ENCODE assay signal across 10 cellular contexts in the genomic region with DNA sequence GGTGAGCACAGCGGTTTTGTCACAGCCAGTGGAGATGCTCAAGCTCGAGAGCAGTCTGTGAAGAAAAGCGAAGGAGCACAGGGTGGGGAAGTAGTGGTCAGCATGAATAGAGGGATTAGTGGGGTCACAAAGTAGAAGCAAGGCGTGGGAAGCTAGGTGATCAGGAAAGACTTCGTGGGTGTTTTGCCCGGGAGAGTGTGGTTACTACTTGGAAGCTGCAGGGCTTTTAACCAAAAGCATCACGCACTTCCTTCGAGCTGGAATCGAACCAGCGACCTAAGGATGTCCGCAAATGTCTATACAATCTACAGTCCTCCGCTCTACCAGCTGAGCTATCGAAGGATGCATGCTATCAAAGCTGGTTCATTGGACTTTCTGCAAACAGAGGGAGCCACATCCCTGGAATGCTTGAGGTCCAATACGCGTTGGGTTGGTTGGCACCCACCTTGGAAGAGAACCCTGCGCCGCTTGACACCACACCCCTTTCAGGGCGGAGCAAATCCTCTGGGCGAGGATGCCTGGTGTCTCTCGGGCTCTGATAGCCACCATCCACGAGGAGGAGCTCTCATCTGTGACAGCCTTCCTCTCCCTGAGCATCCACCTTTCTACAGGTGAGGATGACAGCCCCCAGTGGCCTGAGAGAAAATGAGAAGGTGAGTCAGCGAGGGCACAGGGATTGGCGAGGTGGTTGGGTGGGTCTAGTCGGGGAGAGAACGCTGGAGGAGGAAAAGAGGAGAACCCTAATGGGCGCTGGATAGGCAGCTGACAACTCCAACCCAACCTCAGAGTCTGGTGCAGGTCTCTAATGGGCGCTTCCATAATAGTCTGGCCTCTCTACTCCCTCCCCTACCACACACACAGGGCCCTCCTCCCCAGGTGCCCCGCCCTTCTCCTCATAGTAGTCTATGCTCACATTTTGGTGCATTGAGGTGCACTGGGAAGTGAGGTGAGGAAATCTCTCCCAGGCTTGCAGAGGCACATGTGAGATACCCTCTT. TPM values are rescaled to one million over a fixed set of nuclear protein-coding genes. Genes with fewer than 3 reads are reported as not detected.
DNase-seq lines count a peak whose midpoint lies in the region; ATAC-seq and TF ChIP-seq lines count a peak whose summit lies in the region.
"Had no signal": no experiment of that assay in that cellular context is flagged by ENCODE, and none has a peak within 500 bp of the region (broad histone marks: within the 10 kb centered on the region; RNA-seq: fewer than 3 reads in every experiment).

No MANE protein-coding gene starts in this region.

- H3K27me3 Mint-ChIP-seq in activated naive CD4-positive, alpha-beta T cell treated with anti-CD3 and anti-CD28 coated beads, Interleukin-2, amount 10 ng/mL, durations not matched to agents 7 days and 5 days = peaks cover 94% of the 10 kb centered on the region

- H3K9me3 Mint-ChIP-seq in activated naive CD4-positive, alpha-beta T cell treated with anti-CD3 and anti-CD28 coated beads, Interleukin-2, amount 10 ng/mL, durations not matched to agents 7 days and 5 days = no peaks in the 10 kb centered on the region

- peaks cover 2% of the 10 kb centered on the region for H3K36me3 Mint-ChIP-seq in activated naive CD4-positive, alpha-beta T cell treated with anti-CD3 and anti-CD28 coated beads, Interleukin-2, amount 10 ng/mL, durations not matched to agents 7 days and 5 days

- no peak overlapping the region for H3K4me3 ChIP-seq in liver (ENCODE audit: low read depth in 1 of 3, low read length in 3 of 3)

- CTCF ChIA-PET in activated naive CD4-positive, alpha-beta T cell treated with anti-CD3 and anti-CD28 coated beads, Interleukin-2, amount 10 ng/mL, durations not matched to agents 7 days and 5 days (lab: Charles Lee) = interaction anchor here (0.7 to 4.9 kb wide), 13 partner anchors 10 to 199 kb away, joined by 3 to 51 read pairs (median 5); partner anchors contain the start of genes ANG and RNASE4

- no peaks in the 10 kb centered on the region for H3K4me1 ChIP-seq in liver (ENCODE audit: control insufficient read depth in 4 of 4, insufficient read depth in 4 of 4, low read length in 3 of 4)

- peaks cover 0 to 22% (median 8%) of the 10 kb centered on the region in 4 donors for H3K27me3 ChIP-seq in liver (ENCODE audit: control insufficient read depth in 4 of 4, insufficient read depth in 4 of 4, low read length in 3 of 4)

- 30% methylated on average over 28 of the region's 28 CpGs for WGBS in liver

- H3K9ac ChIP-seq in liver (ENCODE audit: low read depth in 1 of 2, low read length in 2 of 2) = no peak overlapping the region

- TF ChIP-seq RAD21 in liver (IDR thresholded peaks at IDR 0.05) = peak; percentile 33 to 69

- H3K27ac ChIP-seq in liver (ENCODE audit: low read depth in 1 of 2, low read length in 2 of 2) = no peak overlapping the region

- ATAC-seq in GM18868 (IDR thresholded peaks at IDR 0.05; ENCODE audit: unreplicated experiment) (no peak), GM21723 (IDR thresholded peaks at IDR 0.05; ENCODE audit: unreplicated experiment) (no peak)

- no peaks in the 10 kb centered on the region for H3K36me3 ChIP-seq in liver (ENCODE audit: control insufficient read depth in 4 of 4, insufficient read depth in 3 of 4, low read depth in 1 of 4, low read length in 3 of 4)

- peaks cover 46% of the 10 kb centered on the region for H3K4me1 Mint-ChIP-seq in activated naive CD4-positive, alpha-beta T cell treated with anti-CD3 and anti-CD28 coated beads, Interleukin-2, amount 10 ng/mL, durations not matched to agents 7 days and 5 days

- no peaks in the 10 kb centered on the region for H3K9me3 ChIP-seq in liver (ENCODE audit: control insufficient read depth in 4 of 4, low read length in 3 of 4)

- TF ChIP-seq CTCF in liver (IDR thresholded peaks at IDR 0.05; ENCODE audit: low read depth, low read length, missing input control) = peak; percentile 22

- DNase-seq in G401 (ENCODE audit: low spot score) = peak; percentile 20
- DNase-seq in HuH-7 (ENCODE audit: low spot score) = peak; percentile 36
- peak; percentile 44 for DNase-seq in activated naive CD4-positive, alpha-beta T cell treated with anti-CD3 and anti-CD28 coated beads, Interleukin-2, amount 10 ng/mL, durations not matched to agents 7 days and 5 days
- DNase-seq in effector CD8-positive, alpha-beta T cell (lab: John Stamatoyannopoulos, UW) = no peak
- DNase-seq in NCI-H2196 (lab: John Stamatoyannopoulos, UW; ENCODE audit: unreplicated experiment) = no peak
- DNase-seq: hypothalamus, NCI-H1417 treated with DMSO at 0.1 percent for 48 hours had no signal

- no peak overlapping the region for H3K27ac Mint-ChIP-seq in activated naive CD4-positive, alpha-beta T cell treated with anti-CD3 and anti-CD28 coated beads, Interleukin-2, amount 10 ng/mL, durations not matched to agents 7 days and 5 days

- H3K4me3 Mint-ChIP-seq in activated naive CD4-positive, alpha-beta T cell treated with anti-CD3 and anti-CD28 coated beads, Interleukin-2, amount 10 ng/mL, durations not matched to agents 7 days and 5 days = no peak overlapping the region

- in situ Hi-C loops in G401 (cut with HindIII; ENCODE audit: low sequenced_read_pairs) = no loop called here

TF ChIP-seq in liver, 16 proteins besides CTCF, POLR2A, EP300 and RAD21:
- TF ChIP-seq HNF4G (IDR thresholded peaks at IDR 0.05) (no peak), FOXA1 (IDR thresholded peaks at IDR 0.05) (no peak), GABPA (IDR thresholded peaks at IDR 0.05 in 1 of 2, conservative IDR thresholded peaks at IDR 0.05 in 1 of 2) (no peak), NR2F2 (IDR thresholded peaks at IDR 0.05) (no peak), TAF1 (conservative IDR thresholded peaks at IDR 0.05) (no peak), ATF3 (IDR thresholded peaks at IDR 0.05) (no peak)
- TF ChIP-seq, protein P1, sequence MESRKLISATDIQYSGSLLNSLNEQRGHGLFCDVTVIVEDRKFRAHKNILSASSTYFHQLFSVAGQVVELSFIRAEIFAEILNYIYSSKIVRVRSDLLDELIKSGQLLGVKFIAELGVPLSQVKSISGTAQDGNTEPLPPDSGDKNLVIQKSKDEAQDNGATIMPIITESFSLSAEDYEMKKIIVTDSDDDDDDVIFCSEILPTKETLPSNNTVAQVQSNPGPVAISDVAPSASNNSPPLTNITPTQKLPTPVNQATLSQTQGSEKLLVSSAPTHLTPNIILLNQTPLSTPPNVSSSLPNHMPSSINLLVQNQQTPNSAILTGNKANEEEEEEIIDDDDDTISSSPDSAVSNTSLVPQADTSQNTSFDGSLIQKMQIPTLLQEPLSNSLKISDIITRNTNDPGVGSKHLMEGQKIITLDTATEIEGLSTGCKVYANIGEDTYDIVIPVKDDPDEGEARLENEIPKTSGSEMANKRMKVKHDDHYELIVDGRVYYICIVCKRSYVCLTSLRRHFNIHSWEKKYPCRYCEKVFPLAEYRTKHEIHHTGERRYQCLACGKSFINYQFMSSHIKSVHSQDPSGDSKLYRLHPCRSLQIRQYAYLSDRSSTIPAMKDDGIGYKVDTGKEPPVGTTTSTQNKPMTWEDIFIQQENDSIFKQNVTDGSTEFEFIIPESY (IDR thresholded peaks at IDR 0.05) = no peak
TF ChIP-seq in liver: peak in this region for 0.

RNA-seq across cellular contexts. Expression of gene OR6S1, which starts 16.0 kb away (rescaled TPM):
- not detected in 2 replicates for total RNA-seq in G401 (2014; rRNA removed; shearing (Covaris generic))
- total RNA-seq in liver = not detected
- not detected for polyA plus RNA-seq in liver

RNA-seq across cellular contexts. Expression of gene RNASE4, which starts 26.8 kb away (rescaled TPM):
- total RNA-seq in G401 (2014; rRNA removed; shearing (Covaris generic)) = 2.2 and 3.2 TPM in 2 replicates
- 100 to 1,000 TPM; 129 to 191 TPM for total RNA-seq in liver
- 100 to 1,000 TPM; 176 to 319 TPM for polyA plus RNA-seq in liver

RNA-seq across cellular contexts. Expression of gene ANG, which starts 31.1 kb away (rescaled TPM):
- 3.4 and 7.1 TPM in 2 replicates for total RNA-seq in G401 (2014; rRNA removed; shearing (Covaris generic))
- 1,000 to 10,000 TPM in 1 of 2 donors, 100 to 1,000 TPM in 1; 153 to 1,589 TPM for total RNA-seq in liver
- polyA plus RNA-seq in liver = 1,000 to 10,000 TPM; 1,170 to 2,524 TPM

Comparison
In these comparisons a context has a peak if more than half of its experiments do, and no peak if none do; other contexts are left out.
1. DNase-seq: peak in G401 (single experiment), HuH-7 (single experiment) and activated naive CD4-positive, alpha-beta T cell treated with anti-CD3 and anti-CD28 coated beads, Interleukin-2, amount 10 ng/mL, durations not matched to agents 7 days and 5 days (single experiment); none in effector CD8-positive, alpha-beta T cell (single experiment) and NCI-H2196 (single experiment).
2. RNA of gene RNASE4, which starts 26.8 kb away (total RNA-seq): 129 to 191 TPM in liver; 2.2 to 3.2 TPM in G401; every median in the first group is over 10 times any median in the second.
3. RNA of gene ANG, which starts 31.1 kb away (total RNA-seq): 153 to 1,589 TPM in liver; 3.4 to 7.1 TPM in G401; every median in the first group is over 10 times any median in the second.